ENCODE assay signal across 16 cellular contexts in the genomic region with DNA sequence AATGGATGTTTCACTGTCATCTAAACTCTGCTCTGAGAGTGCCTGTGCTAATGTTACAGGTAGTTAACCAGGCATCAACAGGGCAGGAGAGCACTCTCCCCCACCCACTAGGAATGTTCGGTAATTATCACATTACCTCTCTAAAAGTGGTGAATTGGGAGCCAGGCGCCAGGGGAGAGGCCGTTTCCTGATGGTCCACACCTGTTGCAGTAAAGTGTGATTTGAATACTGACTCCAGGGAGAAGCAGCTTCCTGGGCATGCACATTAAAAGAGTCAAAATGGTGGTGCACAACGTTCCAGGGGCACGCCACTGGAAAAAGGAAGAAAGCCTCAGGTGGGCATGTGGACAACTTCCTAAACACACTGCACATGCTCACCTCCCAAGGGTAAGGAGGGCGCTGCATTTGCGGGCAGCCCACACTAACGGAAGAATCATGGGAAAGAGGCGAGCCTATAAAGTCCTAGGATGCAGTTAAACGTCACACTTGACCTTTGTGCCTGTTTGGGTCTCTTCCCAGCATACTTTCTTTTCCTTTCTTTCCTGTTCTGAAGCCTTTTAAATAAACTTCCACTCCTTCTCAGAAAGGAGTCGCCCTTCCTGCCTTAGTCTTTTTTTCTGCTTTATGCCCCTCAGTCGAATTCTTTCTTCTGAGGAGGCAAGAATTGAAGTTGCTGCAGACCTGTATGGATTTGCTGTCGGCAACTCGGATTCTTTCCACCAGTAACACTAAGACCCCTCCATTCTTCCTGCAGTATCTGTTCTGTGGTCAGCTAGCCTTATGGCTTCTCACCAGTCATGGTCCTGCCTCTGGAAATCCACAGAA. TPM values are rescaled to one million over a fixed set of nuclear protein-coding genes. Genes with fewer than 3 reads are reported as not detected.
DNase-seq lines count a peak whose midpoint lies in the region; ATAC-seq and TF ChIP-seq lines count a peak whose summit lies in the region.
"Had no signal": no experiment of that assay in that cellular context is flagged by ENCODE, and none has a peak within 500 bp of the region (broad histone marks: within the 10 kb centered on the region; RNA-seq: fewer than 3 reads in every experiment).

No MANE protein-coding gene starts in this region.

- H3K4me3 ChIP-seq in fibroblast of mammary gland (ENCODE audit: control insufficient read depth, low read depth, low read length): no peak overlapping the region
- H3K4me3 ChIP-seq in neural progenitor cell: no peak overlapping the region

- peak; percentile 15 for ATAC-seq in GM21360 (IDR thresholded peaks at IDR 0.05; ENCODE audit: unreplicated experiment)
- no peak for ATAC-seq in GM19328 (IDR thresholded peaks at IDR 0.05; ENCODE audit: unreplicated experiment)
- ATAC-seq in GM18907 (IDR thresholded peaks at IDR 0.05; ENCODE audit: unreplicated experiment): no peak
- ATAC-seq: sciatic nerve had no signal

- H2AFZ ChIP-seq in neural progenitor cell (replicated peaks): peak overlapping the region; percentile 50

- H3F3A ChIP-seq in neural progenitor cell (ENCODE audit: low read depth): no peaks in the 10 kb centered on the region

- no peaks in the 10 kb centered on the region for H3K9me3 Mint-ChIP-seq in neural progenitor cell
- H3K9me3 Mint-ChIP-seq: stimulated activated naive CD8-positive, alpha-beta T cell treated with anti-CD3 and anti-CD28 coated beads, Interleukin-15, Interleukin-2, amounts not matched to agents 100 ng/mL and 50 ng/mL, for 24 hours had no signal

- TF ChIP-seq CTCF in fibroblast of mammary gland (conservative IDR thresholded peaks at IDR 0.05; ENCODE audit: control insufficient read depth, insufficient read depth, low read depth, low read length): no peak
- no peak for TF ChIP-seq CTCF in neural progenitor cell (IDR thresholded peaks at IDR 0.05)

- H3K27ac ChIP-seq in neural progenitor cell: no peak overlapping the region

- no peaks in the 10 kb centered on the region for H3K9me3 ChIP-seq in neural progenitor cell (ENCODE audit: low read depth)

- H4K20me1 ChIP-seq in neural progenitor cell (ENCODE audit: low read depth): no peaks in the 10 kb centered on the region

- H3K4me1 Mint-ChIP-seq in neural progenitor cell: peaks cover 5% of the 10 kb centered on the region

- H3K9ac ChIP-seq in neural progenitor cell: no peak overlapping the region

- no peak overlapping the region for H3K4me2 ChIP-seq in neural progenitor cell

- H3K27me3 Mint-ChIP-seq in neural progenitor cell (ENCODE audit: insufficient read depth, low read depth): no peaks in the 10 kb centered on the region
- H3K27me3 Mint-ChIP-seq: stimulated activated naive CD8-positive, alpha-beta T cell treated with anti-CD3 and anti-CD28 coated beads, Interleukin-15, Interleukin-2, amounts not matched to agents 100 ng/mL and 50 ng/mL, for 24 hours had no signal

- H3K4me3 Mint-ChIP-seq in neural progenitor cell: no peak overlapping the region
- H3K4me3 Mint-ChIP-seq: stimulated activated naive CD8-positive, alpha-beta T cell treated with anti-CD3 and anti-CD28 coated beads, Interleukin-15, Interleukin-2, amounts not matched to agents 100 ng/mL and 50 ng/mL, for 24 hours had no signal

- no peaks in the 10 kb centered on the region for H3K4me1 ChIP-seq in neural progenitor cell

- no peaks in the 10 kb centered on the region for H3K79me2 ChIP-seq in neural progenitor cell (ENCODE audit: low read depth)

- H3K36me3 ChIP-seq in neural progenitor cell: no peaks in the 10 kb centered on the region

- no peaks in the 10 kb centered on the region for H3K27me3 ChIP-seq in neural progenitor cell

- H3K36me3 Mint-ChIP-seq in neural progenitor cell: no peaks in the 10 kb centered on the region

- H3K27ac Mint-ChIP-seq in neural progenitor cell: no peak overlapping the region
- H3K27ac Mint-ChIP-seq: stimulated activated naive CD8-positive, alpha-beta T cell treated with anti-CD3 and anti-CD28 coated beads, Interleukin-15, Interleukin-2, amounts not matched to agents 100 ng/mL and 50 ng/mL, for 24 hours had no signal

- DNase-seq in NCI-H1417 treated with DMSO at 0.1 percent for 48 hours (lab: John Stamatoyannopoulos, UW) (peak; percentile 1), fibroblast of mammary gland (ENCODE audit: low read depth) (peak; percentile 48), neural progenitor cell (ENCODE audit: low spot score) (no peak), iPS-NIHi11 (ENCODE audit: low spot score) (no peak)
- DNase-seq in stimulated activated CD4-positive, alpha-beta T cell treated with anti-CD3 and anti-CD28 coated beads, Interleukin-15, amount 100 ng/mL, for 24 hours: no peak
- DNase-seq: activated CD8-positive, alpha-beta memory T cell treated with anti-CD3 and anti-CD28 coated beads for 24 hours; activated gamma-delta T cell; DMS79 treated with DMSO at 0.1 percent for 48 hours; foreskin melanocyte; NCI-H446 treated with DMSO at 0.1 percent for 48 hours; SHP77 treated with DMSO at 0.1 percent for 48 hours had no signal

RNA-seq across cellular contexts. Expression of gene GPD1L, which starts 28.9 kb away (rescaled TPM):
- 1.6 and 5.6 TPM in 2 replicates for total RNA-seq in neural progenitor cell (ENCODE audit: low replicate concordance)

Comparison
In these comparisons a context has a peak if more than half of its experiments do, and no peak if none do; other contexts are left out.
1. DNase-seq: peak in NCI-H1417 treated with DMSO at 0.1 percent for 48 hours (single experiment) and fibroblast of mammary gland (single experiment); none in neural progenitor cell (single experiment), stimulated activated CD4-positive, alpha-beta T cell treated with anti-CD3 and anti-CD28 coated beads, Interleukin-15, amount 100 ng/mL, for 24 hours (single experiment) and iPS-NIHi11 (single experiment).